Comparison of ENCODE assay signal across 1 cellular context in the genomic region with DNA sequence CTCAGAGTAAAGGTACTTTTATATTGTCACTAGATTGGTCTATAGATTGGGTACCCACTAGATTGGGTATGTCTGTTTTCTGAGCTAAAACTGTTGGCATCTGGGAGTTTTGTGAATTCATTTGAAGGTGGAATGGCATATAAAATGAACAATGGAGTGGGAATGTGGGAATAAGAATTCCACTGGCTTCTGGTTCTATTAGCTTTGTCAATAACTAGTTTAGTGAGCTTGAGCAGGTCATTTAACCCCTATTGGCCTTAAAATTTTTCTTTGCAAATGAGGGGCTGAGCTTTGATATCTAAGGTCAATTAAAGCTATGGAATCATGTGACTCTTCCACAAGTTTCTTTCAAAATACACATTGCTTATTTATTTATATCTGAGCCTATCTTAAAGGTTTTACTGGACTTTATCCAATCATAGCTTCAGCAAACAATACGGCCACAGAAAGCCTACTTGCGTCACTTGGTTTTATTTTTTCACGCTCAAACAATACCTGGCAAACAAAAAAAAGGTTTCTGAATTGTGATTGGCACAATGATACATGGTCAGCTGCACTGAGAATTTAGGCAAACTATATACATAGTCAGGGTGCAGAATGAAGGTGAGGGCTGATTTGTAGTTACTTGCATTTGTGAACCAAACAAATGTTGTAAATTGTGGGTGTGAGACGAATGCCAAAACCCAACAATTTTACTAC.
TF ChIP-seq lines count a peak whose summit lies in the region.

No MANE protein-coding gene starts in this region.

TF ChIP-seq in HepG2, 621 proteins besides CTCF, POLR2A, EP300 and RAD21 (continued from another document):
- TF ChIP-seq, protein P1, sequence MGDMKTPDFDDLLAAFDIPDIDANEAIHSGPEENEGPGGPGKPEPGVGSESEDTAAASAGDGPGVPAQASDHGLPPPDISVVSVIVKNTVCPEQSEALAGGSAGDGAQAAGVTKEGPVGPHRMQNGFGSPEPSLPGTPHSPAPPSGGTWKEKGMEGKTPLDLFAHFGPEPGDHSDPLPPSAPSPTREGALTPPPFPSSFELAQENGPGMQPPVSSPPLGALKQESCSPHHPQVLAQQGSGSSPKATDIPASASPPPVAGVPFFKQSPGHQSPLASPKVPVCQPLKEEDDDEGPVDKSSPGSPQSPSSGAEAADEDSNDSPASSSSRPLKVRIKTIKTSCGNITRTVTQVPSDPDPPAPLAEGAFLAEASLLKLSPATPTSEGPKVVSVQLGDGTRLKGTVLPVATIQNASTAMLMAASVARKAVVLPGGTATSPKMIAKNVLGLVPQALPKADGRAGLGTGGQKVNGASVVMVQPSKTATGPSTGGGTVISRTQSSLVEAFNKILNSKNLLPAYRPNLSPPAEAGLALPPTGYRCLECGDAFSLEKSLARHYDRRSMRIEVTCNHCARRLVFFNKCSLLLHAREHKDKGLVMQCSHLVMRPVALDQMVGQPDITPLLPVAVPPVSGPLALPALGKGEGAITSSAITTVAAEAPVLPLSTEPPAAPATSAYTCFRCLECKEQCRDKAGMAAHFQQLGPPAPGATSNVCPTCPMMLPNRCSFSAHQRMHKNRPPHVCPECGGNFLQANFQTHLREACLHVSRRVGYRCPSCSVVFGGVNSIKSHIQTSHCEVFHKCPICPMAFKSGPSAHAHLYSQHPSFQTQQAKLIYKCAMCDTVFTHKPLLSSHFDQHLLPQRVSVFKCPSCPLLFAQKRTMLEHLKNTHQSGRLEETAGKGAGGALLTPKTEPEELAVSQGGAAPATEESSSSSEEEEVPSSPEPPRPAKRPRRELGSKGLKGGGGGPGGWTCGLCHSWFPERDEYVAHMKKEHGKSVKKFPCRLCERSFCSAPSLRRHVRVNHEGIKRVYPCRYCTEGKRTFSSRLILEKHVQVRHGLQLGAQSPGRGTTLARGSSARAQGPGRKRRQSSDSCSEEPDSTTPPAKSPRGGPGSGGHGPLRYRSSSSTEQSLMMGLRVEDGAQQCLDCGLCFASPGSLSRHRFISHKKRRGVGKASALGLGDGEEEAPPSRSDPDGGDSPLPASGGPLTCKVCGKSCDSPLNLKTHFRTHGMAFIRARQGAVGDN (CRISPR knock-in tag; IDR thresholded peaks at IDR 0.05) = no peak
- TF ChIP-seq RARA (CRISPR knock-in tag; IDR thresholded peaks at IDR 0.05) = no peak
- no peak for TF ChIP-seq PLRG1 (conservative IDR thresholded peaks at IDR 0.05)
- TF ChIP-seq PCBP1 (IDR thresholded peaks at IDR 0.05; ENCODE audit: borderline replicate concordance, low read depth, low read length) = no peak
- TF ChIP-seq ZNF12 (CRISPR knock-in tag; IDR thresholded peaks at IDR 0.05) = no peak
